Comparison of ENCODE assay signal across 16 cellular contexts in the genomic region with DNA sequence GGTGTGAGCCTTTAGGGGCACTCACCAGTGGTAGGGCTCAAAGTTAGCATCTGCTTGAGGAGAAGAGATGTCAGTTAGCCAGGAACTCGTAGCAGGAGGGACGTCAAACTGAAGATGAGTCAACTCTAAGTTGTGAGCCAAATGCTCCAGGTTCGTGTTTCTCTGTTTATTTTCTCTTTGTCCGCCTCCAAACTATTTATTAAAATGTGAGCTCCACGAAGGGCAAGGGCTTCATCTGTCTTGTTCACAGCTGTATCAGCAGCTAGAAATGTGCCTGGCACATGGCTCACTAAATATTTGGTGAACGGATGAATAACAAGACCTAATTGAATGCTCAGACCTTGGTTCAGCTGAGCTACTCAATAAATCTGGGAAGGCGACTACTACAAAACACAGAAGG.
A peak's percentile ranks its signal among the peaks of the same experiment; 100 is the strongest.
DNase-seq lines count a peak whose midpoint lies in the region; ATAC-seq and TF ChIP-seq lines count a peak whose summit lies in the region.
"Had no signal": no experiment of that assay in that cellular context is flagged by ENCODE, and none has a peak within 500 bp of the region (broad histone marks: within the 10 kb centered on the region; RNA-seq: fewer than 3 reads in every experiment).

No MANE protein-coding gene starts in this region.

- DNase-seq in Daoy (ENCODE audit: low read depth) (peak; percentile 18), M059J (ENCODE audit: low read depth) (peak; percentile 80), cardiac fibroblast (ENCODE audit: low read depth in 2 of 2) (peak; percentile 36 to 56), sciatic nerve (ENCODE audit: low spot score) (no peak), NOMO-1 (lab: John Stamatoyannopoulos, UW; ENCODE audit: unreplicated experiment in 2 of 2) (no peak)
- DNase-seq in activated CD8-positive, alpha-beta memory T cell treated with anti-CD3 and anti-CD28 coated beads, Interleukin-2, amount 50 U/mL, for 4 hours, result no peak
- DNase-seq: activated CD4-positive, alpha-beta T cell treated with anti-CD3 and anti-CD28 coated beads for 1 hour; CD4-positive, CD25-positive, alpha-beta regulatory T cell; dorsolateral prefrontal cortex; Kasumi-1; NCI-H1436 treated with DMSO at 0.1 percent for 48 hours had no signal

- ATAC-seq in sciatic nerve (peak; percentile 72), GM21529 (IDR thresholded peaks at IDR 0.05; ENCODE audit: unreplicated experiment) (no peak), GM18861 (IDR thresholded peaks at IDR 0.05; ENCODE audit: unreplicated experiment) (no peak)

- TF ChIP-seq CTCF in cardiac fibroblast (IDR thresholded peaks at IDR 0.05; ENCODE audit: low read depth, low read length), result no peak

- intact Hi-C loops in sciatic nerve (cut with DNase I), result no loop called here

- no peak overlapping the region for H3K4me3 ChIP-seq in cardiac fibroblast (replicated peaks in 1 of 2; ENCODE audit: low read depth in 2 of 2, low read length in 2 of 2)
- H3K4me3 ChIP-seq: body of pancreas, dorsolateral prefrontal cortex, ovary, skin epidermis had no signal

Comparison
In these comparisons a context has a peak if more than half of its experiments do, and no peak if none do; other contexts are left out.
1. DNase-seq: peak in Daoy (single experiment), M059J (single experiment) and cardiac fibroblast (2 of 2); none in sciatic nerve (single experiment), NOMO-1 (0 of 2) and activated CD8-positive, alpha-beta memory T cell treated with anti-CD3 and anti-CD28 coated beads, Interleukin-2, amount 50 U/mL, for 4 hours (single experiment).